ENCODE assay signal across 2 cellular contexts in the genomic region with DNA sequence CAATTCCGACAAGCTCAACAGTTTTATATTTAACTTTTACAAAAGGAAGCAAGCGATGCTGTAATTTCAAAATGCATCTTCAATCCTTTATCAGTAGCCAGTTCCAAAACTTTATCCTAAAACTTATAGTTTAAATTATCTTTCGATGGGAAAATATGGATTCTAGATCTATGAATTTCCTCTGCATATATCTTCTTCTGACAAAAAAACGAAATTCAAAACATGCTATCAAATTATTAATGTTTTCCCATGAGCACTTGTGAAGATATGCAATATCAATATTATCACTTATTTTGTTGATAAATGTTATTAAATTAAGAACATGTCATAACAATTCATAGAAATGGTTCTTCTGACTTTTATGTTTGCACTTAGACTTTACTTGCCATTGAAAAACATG.
TF ChIP-seq lines count a peak whose summit lies in the region.

No MANE protein-coding gene starts in this region.

TF ChIP-seq in HepG2, 621 proteins besides CTCF, POLR2A, EP300 and RAD21:
- TF ChIP-seq, protein P1, sequence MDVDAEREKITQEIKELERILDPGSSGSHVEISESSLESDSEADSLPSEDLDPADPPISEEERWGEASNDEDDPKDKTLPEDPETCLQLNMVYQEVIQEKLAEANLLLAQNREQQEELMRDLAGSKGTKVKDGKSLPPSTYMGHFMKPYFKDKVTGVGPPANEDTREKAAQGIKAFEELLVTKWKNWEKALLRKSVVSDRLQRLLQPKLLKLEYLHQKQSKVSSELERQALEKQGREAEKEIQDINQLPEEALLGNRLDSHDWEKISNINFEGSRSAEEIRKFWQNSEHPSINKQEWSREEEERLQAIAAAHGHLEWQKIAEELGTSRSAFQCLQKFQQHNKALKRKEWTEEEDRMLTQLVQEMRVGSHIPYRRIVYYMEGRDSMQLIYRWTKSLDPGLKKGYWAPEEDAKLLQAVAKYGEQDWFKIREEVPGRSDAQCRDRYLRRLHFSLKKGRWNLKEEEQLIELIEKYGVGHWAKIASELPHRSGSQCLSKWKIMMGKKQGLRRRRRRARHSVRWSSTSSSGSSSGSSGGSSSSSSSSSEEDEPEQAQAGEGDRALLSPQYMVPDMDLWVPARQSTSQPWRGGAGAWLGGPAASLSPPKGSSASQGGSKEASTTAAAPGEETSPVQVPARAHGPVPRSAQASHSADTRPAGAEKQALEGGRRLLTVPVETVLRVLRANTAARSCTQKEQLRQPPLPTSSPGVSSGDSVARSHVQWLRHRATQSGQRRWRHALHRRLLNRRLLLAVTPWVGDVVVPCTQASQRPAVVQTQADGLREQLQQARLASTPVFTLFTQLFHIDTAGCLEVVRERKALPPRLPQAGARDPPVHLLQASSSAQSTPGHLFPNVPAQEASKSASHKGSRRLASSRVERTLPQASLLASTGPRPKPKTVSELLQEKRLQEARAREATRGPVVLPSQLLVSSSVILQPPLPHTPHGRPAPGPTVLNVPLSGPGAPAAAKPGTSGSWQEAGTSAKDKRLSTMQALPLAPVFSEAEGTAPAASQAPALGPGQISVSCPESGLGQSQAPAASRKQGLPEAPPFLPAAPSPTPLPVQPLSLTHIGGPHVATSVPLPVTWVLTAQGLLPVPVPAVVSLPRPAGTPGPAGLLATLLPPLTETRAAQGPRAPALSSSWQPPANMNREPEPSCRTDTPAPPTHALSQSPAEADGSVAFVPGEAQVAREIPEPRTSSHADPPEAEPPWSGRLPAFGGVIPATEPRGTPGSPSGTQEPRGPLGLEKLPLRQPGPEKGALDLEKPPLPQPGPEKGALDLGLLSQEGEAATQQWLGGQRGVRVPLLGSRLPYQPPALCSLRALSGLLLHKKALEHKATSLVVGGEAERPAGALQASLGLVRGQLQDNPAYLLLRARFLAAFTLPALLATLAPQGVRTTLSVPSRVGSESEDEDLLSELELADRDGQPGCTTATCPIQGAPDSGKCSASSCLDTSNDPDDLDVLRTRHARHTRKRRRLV (CRISPR knock-in tag; IDR thresholded peaks at IDR 0.05), result no peak
- TF ChIP-seq CBX2 (IDR thresholded peaks at IDR 0.05; ENCODE audit: low read depth, low read length) (peak; percentile 83; the same call in 1 of the 2 replicates), CBX2 (CRISPR knock-in tag; IDR thresholded peaks at IDR 0.05; ENCODE audit: low read depth) (no peak)
TF ChIP-seq in HepG2: peak in this region for 1.

TF ChIP-seq in K562, 482 proteins besides CTCF, POLR2A, EP300 and RAD21:
- TF ChIP-seq CBX8 (IDR thresholded peaks at IDR 0.05; ENCODE audit: borderline replicate concordance, extremely low read depth, low read depth, low read length, poor library complexity, severe bottlenecking) (peak; percentile 97), E2F3 (CRISPR knock-in tag; IDR thresholded peaks at IDR 0.05) (no peak), ZNF583 (CRISPR knock-in tag; IDR thresholded peaks at IDR 0.05) (no peak)
